In genomic region chrX:1584237-1585011, GRCh38 we compare ENCODE assay signal across 19 cellular contexts. TPM values are rescaled to one million over a fixed set of nuclear protein-coding genes. Genes with fewer than 3 reads are reported as not detected.
A peak's percentile ranks its signal among the peaks of the same experiment; 100 is the strongest.
DNase-seq lines count a peak whose midpoint lies in the region; ATAC-seq and TF ChIP-seq lines count a peak whose summit lies in the region.
"Had no signal": no experiment of that assay in that cellular context is flagged by ENCODE, and none has a peak within 500 bp of the region (broad histone marks: within the 10 kb centered on the region; RNA-seq: fewer than 3 reads in every experiment).

No MANE protein-coding gene starts in this region.

- H3K23ac ChIP-seq in trophoblast cell (ENCODE audit: low read length), result no peak overlapping the region

- H4K91ac ChIP-seq in trophoblast cell (ENCODE audit: low read depth, low read length), result no peak overlapping the region

- H3K79me2 ChIP-seq in KMS-11 (ENCODE audit: insufficient read depth, low read depth) (no peaks in the 10 kb centered on the region), trophoblast cell (ENCODE audit: control insufficient read depth, insufficient read depth, low read length, poor library complexity) (no peaks in the 10 kb centered on the region)

- no peak overlapping the region for H3K4ac ChIP-seq in trophoblast cell (ENCODE audit: low read depth, low read length)

- peaks cover 29% of the 10 kb centered on the region for H3K4me1 Mint-ChIP-seq in T-helper 2 cell treated with Interferon-gamma antibody and Interleukin-4, amounts not matched to agents 5 μg/mL and 100 μg/mL, for 36 hours (ENCODE audit: low read depth)
- H3K4me1 Mint-ChIP-seq in activated T-helper 2 cell treated with anti-CD3 and anti-CD28 coated beads, Interferon-gamma antibody, Interleukin-2, Interleukin-4, amounts not matched to agents 10 μg/mL and 5 μg/mL and 100 μg/mL, durations not matched to agents 14 hours and 24 hours and 36 hours (ENCODE audit: low read depth), result peaks cover 21% of the 10 kb centered on the region

- no peak overlapping the region for H3K4me3 Mint-ChIP-seq in T-helper 2 cell treated with Interferon-gamma antibody and Interleukin-4, amounts not matched to agents 5 μg/mL and 100 μg/mL, for 36 hours
- no peak overlapping the region for H3K4me3 Mint-ChIP-seq in activated T-helper 2 cell treated with anti-CD3 and anti-CD28 coated beads, Interferon-gamma antibody, Interleukin-2, Interleukin-4, amounts not matched to agents 10 μg/mL and 5 μg/mL and 100 μg/mL, durations not matched to agents 14 hours and 24 hours and 36 hours (ENCODE audit: low read depth)

- peak; percentile 2 for DNase-seq in T-helper 2 cell treated with Interferon-gamma antibody and Interleukin-4, amounts not matched to agents 5 μg/mL and 100 μg/mL, for 36 hours (ENCODE audit: low spot score)
- no peak for DNase-seq in T-helper 2 cell
- DNase-seq in activated T-helper 2 cell treated with anti-CD3 and anti-CD28 coated beads, Interferon-gamma antibody, Interleukin-2, Interleukin-4, amounts not matched to agents 10 μg/mL and 5 μg/mL and 100 μg/mL, durations not matched to agents 14 hours and 24 hours and 36 hours (ENCODE audit: low spot score), result peak; percentile 4
- DNase-seq in trophoblast cell, result no peak
- DNase-seq in HuH-7 (ENCODE audit: low spot score), result no peak
- DNase-seq in NCI-H446 (lab: John Stamatoyannopoulos, UW), result no peak
- DNase-seq: CD8-positive, alpha-beta memory T cell; H7; NCI-H146; NCI-H2227 treated with DMSO at 0.1 percent for 48 hours; NCI-H526; OCI-M1; RPMI8226 had no signal

- no peak overlapping the region for H2AFZ ChIP-seq in KMS-11 (ENCODE audit: low read depth)
- H2AFZ ChIP-seq in trophoblast cell (ENCODE audit: insufficient read depth, low read length, poor library complexity), result no peak overlapping the region

- no peak overlapping the region for H3K27ac Mint-ChIP-seq in T-helper 2 cell treated with Interferon-gamma antibody and Interleukin-4, amounts not matched to agents 5 μg/mL and 100 μg/mL, for 36 hours
- H3K27ac Mint-ChIP-seq in activated T-helper 2 cell treated with anti-CD3 and anti-CD28 coated beads, Interferon-gamma antibody, Interleukin-2, Interleukin-4, amounts not matched to agents 10 μg/mL and 5 μg/mL and 100 μg/mL, durations not matched to agents 14 hours and 24 hours and 36 hours, result no peak overlapping the region
- H3K27ac Mint-ChIP-seq: CD8-positive, alpha-beta memory T cell had no signal

- TF ChIP-seq CTCF in KMS-11 (conservative IDR thresholded peaks at IDR 0.05; ENCODE audit: low read depth, low read length), result no peak

- no peaks in the 10 kb centered on the region for H3K79me1 ChIP-seq in trophoblast cell (ENCODE audit: low read length)

- no CpG with 5 or more reads among the region's 8 CpGs for WGBS in trophoblast cell (ENCODE audit: extremely low coverage, insufficient coverage, insufficient read length)

- peak overlapping the region; percentile 83; the same call in 1 of the 2 replicates for H3K27ac ChIP-seq in KMS-11
- no peak overlapping the region for H3K27ac ChIP-seq in trophoblast cell (ENCODE audit: low read depth, low read length)
- H3K27ac ChIP-seq: 22Rv1 had no signal

- no peak overlapping the region for H4K8ac ChIP-seq in trophoblast cell (ENCODE audit: low read depth, low read length)

- H3K4me2 ChIP-seq in KMS-11, result peak overlapping the region; percentile 4; the same call in 1 of the 2 replicates
- H3K4me2 ChIP-seq in trophoblast cell (ENCODE audit: low read length), result no peak overlapping the region

- no peaks in the 10 kb centered on the region for H3K9me3 Mint-ChIP-seq in T-helper 2 cell treated with Interferon-gamma antibody and Interleukin-4, amounts not matched to agents 5 μg/mL and 100 μg/mL, for 36 hours
- no peaks in the 10 kb centered on the region for H3K9me3 Mint-ChIP-seq in activated T-helper 2 cell treated with anti-CD3 and anti-CD28 coated beads, Interferon-gamma antibody, Interleukin-2, Interleukin-4, amounts not matched to agents 10 μg/mL and 5 μg/mL and 100 μg/mL, durations not matched to agents 14 hours and 24 hours and 36 hours

- H3K4me1 ChIP-seq in KMS-11 (ENCODE audit: low read depth, poor library complexity, severe bottlenecking) (peaks cover 49% of the 10 kb centered on the region), trophoblast cell (ENCODE audit: control insufficient read depth in 1 of 2, insufficient read depth in 2 of 2, low read length in 2 of 2) (no peaks in the 10 kb centered on the region)

- H3K36me3 ChIP-seq in KMS-11 (ENCODE audit: insufficient read depth), result no peaks in the 10 kb centered on the region
- no peaks in the 10 kb centered on the region for H3K36me3 ChIP-seq in trophoblast cell (ENCODE audit: control insufficient read depth in 1 of 2, insufficient read depth in 2 of 2, low read length in 2 of 2)

- no peak overlapping the region for H2BK12ac ChIP-seq in trophoblast cell (ENCODE audit: low read length)

- intact Hi-C loops in activated T-helper 2 cell treated with anti-CD3 and anti-CD28 coated beads, Interferon-gamma antibody, Interleukin-2, Interleukin-4, amounts not matched to agents 10 μg/mL and 5 μg/mL and 100 μg/mL, durations not matched to agents 14 hours and 24 hours and 36 hours (cut with micrococcal nuclease), result no loop called here

- H3K27me3 Mint-ChIP-seq in T-helper 2 cell treated with Interferon-gamma antibody and Interleukin-4, amounts not matched to agents 5 μg/mL and 100 μg/mL, for 36 hours (ENCODE audit: low read depth), result no peaks in the 10 kb centered on the region
- no peaks in the 10 kb centered on the region for H3K27me3 Mint-ChIP-seq in activated T-helper 2 cell treated with anti-CD3 and anti-CD28 coated beads, Interferon-gamma antibody, Interleukin-2, Interleukin-4, amounts not matched to agents 10 μg/mL and 5 μg/mL and 100 μg/mL, durations not matched to agents 14 hours and 24 hours and 36 hours (ENCODE audit: low read depth)
- H3K27me3 Mint-ChIP-seq: IgD-negative memory B cell had no signal

- no peaks in the 10 kb centered on the region for H3K36me3 Mint-ChIP-seq in T-helper 2 cell treated with Interferon-gamma antibody and Interleukin-4, amounts not matched to agents 5 μg/mL and 100 μg/mL, for 36 hours (ENCODE audit: low read depth)
- H3K36me3 Mint-ChIP-seq in activated T-helper 2 cell treated with anti-CD3 and anti-CD28 coated beads, Interferon-gamma antibody, Interleukin-2, Interleukin-4, amounts not matched to agents 10 μg/mL and 5 μg/mL and 100 μg/mL, durations not matched to agents 14 hours and 24 hours and 36 hours (ENCODE audit: low read depth), result no peaks in the 10 kb centered on the region
- H3K36me3 Mint-ChIP-seq: CD8-positive, alpha-beta memory T cell; IgD-negative memory B cell had no signal

- no peak overlapping the region for H3K9ac ChIP-seq in KMS-11
- no peak overlapping the region for H3K9ac ChIP-seq in trophoblast cell (ENCODE audit: low read length)

- H3K27me3 ChIP-seq in KMS-11 (ENCODE audit: insufficient read depth, low read depth) (no peaks in the 10 kb centered on the region), trophoblast cell (ENCODE audit: insufficient read depth, low read length) (no peaks in the 10 kb centered on the region)

- peaks cover 1% of the 10 kb centered on the region for H3K9me3 ChIP-seq in trophoblast cell (ENCODE audit: insufficient read depth, low read depth, low read length)

- no peak overlapping the region for H2BK120ac ChIP-seq in trophoblast cell (ENCODE audit: insufficient read depth, low read length, poor library complexity)

- no peaks in the 10 kb centered on the region for H4K20me1 ChIP-seq in KMS-11 (ENCODE audit: insufficient read depth)

- no peak overlapping the region for H4K12ac ChIP-seq in trophoblast cell (ENCODE audit: low read depth, low read length)

- ATAC-seq in GM19023 (IDR thresholded peaks at IDR 0.05; ENCODE audit: unreplicated experiment), result no peak

- H3K4me3 ChIP-seq in KMS-11 (IDR thresholded peaks at IDR 0.05; ENCODE audit: insufficient read depth, low read depth, low read length) (no peak overlapping the region), trophoblast cell (ENCODE audit: low read depth, low read length) (no peak overlapping the region)

- H2BK5ac ChIP-seq in trophoblast cell (ENCODE audit: low read depth, low read length, poor library complexity), result no peak overlapping the region

- no peak overlapping the region for H3K18ac ChIP-seq in trophoblast cell (ENCODE audit: low read length)

- peak overlapping the region; percentile 19 for H2AK5ac ChIP-seq in trophoblast cell (ENCODE audit: low read length)

- H3K14ac ChIP-seq in trophoblast cell (ENCODE audit: low read length), result no peak overlapping the region

RNA-seq across cellular contexts. Expression of gene AKAP17A, which starts 7.0 kb away (rescaled TPM):
- total RNA-seq in activated T-helper 2 cell treated with anti-CD3 and anti-CD28 coated beads, Interferon-gamma antibody, Interleukin-2, Interleukin-4, amounts not matched to agents 10 μg/mL and 5 μg/mL and 100 μg/mL, durations not matched to agents 14 hours and 24 hours and 36 hours, result 67.4 and 67.6 TPM in 2 replicates
- 62.7 and 64.0 TPM in 2 replicates for polyA plus RNA-seq in trophoblast cell (2013)

RNA-seq across cellular contexts. Expression of gene ASMT, which starts 30.4 kb away (rescaled TPM):
- total RNA-seq in activated T-helper 2 cell treated with anti-CD3 and anti-CD28 coated beads, Interferon-gamma antibody, Interleukin-2, Interleukin-4, amounts not matched to agents 10 μg/mL and 5 μg/mL and 100 μg/mL, durations not matched to agents 14 hours and 24 hours and 36 hours, result not detected in 2 replicates
- polyA plus RNA-seq in trophoblast cell (2013), result 0.15 and 0.18 TPM in 2 replicates
- total RNA-seq: Daoy had no signal
- polyA plus RNA-seq: BJ had no signal

RNA-seq across cellular contexts. Expression of gene P2RY8, which starts 47.4 kb away (rescaled TPM):
- 33.1 and 34.5 TPM in 2 replicates for total RNA-seq in activated T-helper 2 cell treated with anti-CD3 and anti-CD28 coated beads, Interferon-gamma antibody, Interleukin-2, Interleukin-4, amounts not matched to agents 10 μg/mL and 5 μg/mL and 100 μg/mL, durations not matched to agents 14 hours and 24 hours and 36 hours
- not detected in 2 replicates for polyA plus RNA-seq in trophoblast cell (2013)
- polyA plus RNA-seq: BJ had no signal

Comparison
In these comparisons a context has a peak if more than half of its experiments do, and no peak if none do; other contexts are left out.
1. DNase-seq: peak in T-helper 2 cell treated with Interferon-gamma antibody and Interleukin-4, amounts not matched to agents 5 μg/mL and 100 μg/mL, for 36 hours (single experiment) and activated T-helper 2 cell treated with anti-CD3 and anti-CD28 coated beads, Interferon-gamma antibody, Interleukin-2, Interleukin-4, amounts not matched to agents 10 μg/mL and 5 μg/mL and 100 μg/mL, durations not matched to agents 14 hours and 24 hours and 36 hours (single experiment); none in T-helper 2 cell (0 of 5), trophoblast cell (0 of 2), HuH-7 (single experiment) and NCI-H446 (0 of 2).